In the genomic region with DNA sequence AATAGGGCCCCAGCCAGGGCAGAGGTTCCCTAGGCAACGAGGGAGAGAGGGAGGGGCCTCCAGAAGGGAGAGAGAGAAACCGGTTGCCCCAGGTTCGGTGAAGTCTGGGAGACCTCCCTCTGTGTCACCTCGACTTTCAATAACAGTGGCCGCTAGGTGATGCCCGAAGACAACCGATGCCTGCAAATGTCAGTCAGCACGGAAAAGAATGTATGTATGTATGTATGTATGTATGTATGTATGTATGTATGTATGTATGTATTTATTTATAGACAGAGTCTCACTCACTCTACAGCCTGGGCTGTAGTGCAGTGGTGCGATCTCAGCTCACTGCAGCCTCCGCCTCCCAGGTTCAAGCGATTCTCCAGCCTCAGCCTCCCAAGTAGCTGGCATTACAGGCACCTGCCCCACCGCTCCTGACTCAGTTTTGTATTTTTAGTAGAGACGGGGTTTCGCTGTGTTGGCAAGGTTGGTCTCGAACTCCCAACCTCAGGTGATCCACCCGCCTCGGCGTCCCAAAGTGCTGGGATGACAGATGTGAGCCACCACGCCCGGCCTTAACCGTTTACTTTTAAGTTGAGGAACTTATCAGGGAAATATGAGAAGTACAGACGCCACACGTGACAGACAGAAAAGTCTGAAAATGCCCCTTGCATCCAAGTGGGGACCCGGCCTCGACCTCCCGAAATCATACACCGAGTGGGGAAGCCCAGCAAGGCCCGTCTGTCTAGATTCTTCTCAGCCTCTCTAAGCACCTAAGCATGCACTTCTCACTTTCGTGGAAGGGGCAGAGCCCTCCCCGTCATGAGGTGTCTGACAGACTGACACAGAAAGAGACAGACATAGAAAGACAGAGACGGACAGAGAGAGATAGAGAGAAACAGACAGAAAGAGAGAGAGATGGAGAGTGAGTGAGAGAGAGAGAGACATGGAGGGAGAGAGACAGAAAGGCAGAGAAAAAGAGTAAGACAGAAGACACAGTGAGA, we compare ENCODE assay signal across 8 cellular contexts.
A peak's percentile ranks its signal among the peaks of the same experiment; 100 is the strongest.
DNase-seq lines count a peak whose midpoint lies in the region; ATAC-seq and TF ChIP-seq lines count a peak whose summit lies in the region.
"Not testable (repeated sequence)": the region's sequence is repeated elsewhere in the genome, so short reads cannot be mapped to it uniquely, and the experiment has no call there.

No MANE protein-coding gene starts in this region.

- H3K36me3 Mint-ChIP-seq in T-helper 2 cell treated with Interferon-gamma antibody and Interleukin-4, amounts not matched to agents 5 μg/mL and 100 μg/mL, for 36 hours (ENCODE audit: low read depth); activated naive CD4-positive, alpha-beta T cell treated with anti-CD3 and anti-CD28 coated beads, Interleukin-2, amount 10 ng/mL, durations not matched to agents 7 days and 5 days: not testable (repeated sequence)

- CTCF ChIA-PET in activated naive CD4-positive, alpha-beta T cell treated with anti-CD3 and anti-CD28 coated beads, Interleukin-2, amount 10 ng/mL, durations not matched to agents 7 days and 5 days (lab: Charles Lee), result interaction anchor here (1.0 kb wide), 1 partner anchor 1576 kb away, joined by 4 read pairs; no protein-coding TSS in a partner anchor

- ATAC-seq in esophagus mucosa, result peak; percentile 72

- H3K27ac ChIP-seq in HUES48 (ENCODE audit: low read depth, low read length), result peak overlapping the region; percentile 94
- H3K27ac ChIP-seq in thyroid gland, result peak overlapping the region in 2 of 3 donors; percentile 52 to 69

- 46 to 48% methylated on average over 29 to 31 of the region's 31 CpGs for WGBS in thyroid gland, 2 donors

- H3K27ac Mint-ChIP-seq in T-helper 2 cell treated with Interferon-gamma antibody and Interleukin-4, amounts not matched to agents 5 μg/mL and 100 μg/mL, for 36 hours, result peak overlapping the region; percentile 32
- not testable (repeated sequence) for H3K27ac Mint-ChIP-seq in activated naive CD4-positive, alpha-beta T cell treated with anti-CD3 and anti-CD28 coated beads, Interleukin-2, amount 10 ng/mL, durations not matched to agents 7 days and 5 days

- not testable (repeated sequence) for H3K4me3 Mint-ChIP-seq in T-helper 2 cell treated with Interferon-gamma antibody and Interleukin-4, amounts not matched to agents 5 μg/mL and 100 μg/mL, for 36 hours; activated naive CD4-positive, alpha-beta T cell treated with anti-CD3 and anti-CD28 coated beads, Interleukin-2, amount 10 ng/mL, durations not matched to agents 7 days and 5 days

- H3K27me3 Mint-ChIP-seq in T-helper 2 cell treated with Interferon-gamma antibody and Interleukin-4, amounts not matched to agents 5 μg/mL and 100 μg/mL, for 36 hours (ENCODE audit: low read depth); activated naive CD4-positive, alpha-beta T cell treated with anti-CD3 and anti-CD28 coated beads, Interleukin-2, amount 10 ng/mL, durations not matched to agents 7 days and 5 days: not testable (repeated sequence)

- not testable (repeated sequence) for H3K9me3 Mint-ChIP-seq in T-helper 2 cell treated with Interferon-gamma antibody and Interleukin-4, amounts not matched to agents 5 μg/mL and 100 μg/mL, for 36 hours; activated naive CD4-positive, alpha-beta T cell treated with anti-CD3 and anti-CD28 coated beads, Interleukin-2, amount 10 ng/mL, durations not matched to agents 7 days and 5 days

- H3K4me1 Mint-ChIP-seq in T-helper 2 cell treated with Interferon-gamma antibody and Interleukin-4, amounts not matched to agents 5 μg/mL and 100 μg/mL, for 36 hours (ENCODE audit: low read depth); activated naive CD4-positive, alpha-beta T cell treated with anti-CD3 and anti-CD28 coated beads, Interleukin-2, amount 10 ng/mL, durations not matched to agents 7 days and 5 days: not testable (repeated sequence)

- not testable (repeated sequence) for H3K9me3 ChIP-seq in HUES48 (ENCODE audit: control insufficient read depth, insufficient read depth, low read length); thyroid gland

- H3K4me1 ChIP-seq in HUES48 (ENCODE audit: control insufficient read depth, insufficient read depth, low read length) (peaks cover 22% of the 10 kb centered on the region), thyroid gland (peaks cover 0 to 11% of the 10 kb centered on the region in 2 donors)

- TF ChIP-seq CTCF in kidney epithelial cell (IDR thresholded peaks at IDR 0.05; ENCODE audit: insufficient read depth, low read length, poor library complexity, severe bottlenecking), result peak; percentile 53
- TF ChIP-seq CTCF in thyroid gland (IDR thresholded peaks at IDR 0.05), result peak; percentile 42 to 94 (median 75)

- intact Hi-C loops in thyroid gland (cut with DNase I), result not testable (repeated sequence)

- H3K9ac ChIP-seq in HUES48 (ENCODE audit: low read depth, low read length), result peak overlapping the region; percentile 64; the same call in 1 of the 2 replicates

- H3K4me3 ChIP-seq in HUES48 (ENCODE audit: low read depth, low read length) (peak overlapping the region; percentile 44; the same call in 1 of the 2 replicates), kidney epithelial cell (ENCODE audit: low read depth, low read length) (peak overlapping the region; percentile 12), thyroid gland (replicated peaks in 1 of 3) (peak overlapping the region in 1 of 3 donors; percentile 17)

- H3K27me3 ChIP-seq in HUES48 (ENCODE audit: control insufficient read depth, insufficient read depth, low read length); kidney epithelial cell (ENCODE audit: control insufficient read depth, insufficient read depth, low read length); thyroid gland: not testable (repeated sequence)

- peak in 1 of 2 donors; percentile 16 for TF ChIP-seq POLR2A in thyroid gland (IDR thresholded peaks at IDR 0.05)

- peak; percentile 77 for DNase-seq in ELR (ENCODE audit: low read depth)
- DNase-seq in T-helper 2 cell treated with Interferon-gamma antibody and Interleukin-4, amounts not matched to agents 5 μg/mL and 100 μg/mL, for 36 hours (ENCODE audit: low spot score), result peak; percentile 45
- peak; percentile 90 for DNase-seq in activated naive CD4-positive, alpha-beta T cell treated with anti-CD3 and anti-CD28 coated beads, Interleukin-2, amount 10 ng/mL, durations not matched to agents 7 days and 5 days
- peak; percentile 26 for DNase-seq in kidney epithelial cell (ENCODE audit: low read depth)
- DNase-seq in renal cortical epithelial cell (ENCODE audit: low read depth), result peak; percentile 71
- peak; percentile 92 for DNase-seq in thyroid gland

- H3K36me3 ChIP-seq in HUES48 (ENCODE audit: control insufficient read depth, insufficient read depth, low read length); kidney epithelial cell (ENCODE audit: control insufficient read depth, insufficient read depth, low read length); thyroid gland: not testable (repeated sequence)

Comparison
In these comparisons a context has a peak if more than half of its experiments do, and no peak if none do; other contexts are left out.
1. DNase-seq: peak in every context shown above with its lines; median percentile 92 in thyroid gland; 90 in activated naive CD4-positive, alpha-beta T cell treated with anti-CD3 and anti-CD28 coated beads, Interleukin-2, amount 10 ng/mL, durations not matched to agents 7 days and 5 days; 77 in ELR; 71 in renal cortical epithelial cell; 45 in T-helper 2 cell treated with Interferon-gamma antibody and Interleukin-4, amounts not matched to agents 5 μg/mL and 100 μg/mL, for 36 hours; 26 in kidney epithelial cell.